Comparison of ENCODE assay signal across 9 cellular contexts in the genomic region with DNA sequence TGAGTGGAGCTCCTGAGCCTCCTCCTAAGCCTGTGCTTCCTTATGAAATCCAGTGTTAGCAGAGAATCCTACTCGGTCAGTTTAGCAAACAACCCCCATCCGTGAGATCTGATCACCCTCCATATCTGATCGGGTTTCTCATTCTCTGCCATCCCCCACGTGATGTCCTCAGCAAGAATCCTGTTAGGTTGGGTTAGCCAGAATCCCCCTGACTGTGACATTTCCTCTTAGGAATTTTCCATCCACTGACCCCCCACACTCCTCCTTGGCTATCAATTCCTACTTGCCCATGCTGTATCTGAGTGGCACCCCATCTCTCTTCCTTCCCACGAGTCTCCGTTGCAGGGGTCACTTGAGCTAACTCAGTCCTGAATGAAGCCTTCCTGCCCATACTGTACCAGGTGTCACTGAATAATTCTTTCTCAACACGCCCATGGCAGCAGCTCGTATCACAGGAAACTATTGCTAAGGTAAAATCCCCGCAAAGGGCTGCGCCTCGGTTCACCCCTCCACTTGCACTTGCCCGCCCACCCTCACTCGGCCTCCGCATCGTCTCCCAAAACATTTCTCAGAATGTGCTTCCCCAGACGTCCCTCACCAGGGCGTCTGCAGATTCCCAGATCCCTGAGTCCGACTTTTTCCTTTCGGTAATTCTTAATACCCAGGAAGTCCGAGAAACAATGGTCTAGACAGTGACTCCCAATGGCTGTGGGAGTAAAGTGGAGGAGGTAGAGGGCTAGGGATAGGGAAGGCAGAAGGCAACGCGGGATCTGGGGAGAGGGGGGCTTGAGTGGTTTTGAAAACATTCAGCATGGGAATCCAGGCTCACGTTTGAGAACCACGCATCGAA. TPM values are rescaled to one million over a fixed set of nuclear protein-coding genes. Genes with fewer than 3 reads are reported as not detected.
A peak's percentile ranks its signal among the peaks of the same experiment; 100 is the strongest.
DNase-seq lines count a peak whose midpoint lies in the region; ATAC-seq, FAIRE-seq and TF ChIP-seq lines count a peak whose summit lies in the region.
"Had no signal": no experiment of that assay in that cellular context is flagged by ENCODE, and none has a peak within 500 bp of the region (broad histone marks: within the 10 kb centered on the region; RNA-seq: fewer than 3 reads in every experiment).

No MANE protein-coding gene starts in this region.

- CTCF ChIA-PET in HepG2 (lab: Yijun Ruan, JAX; ENCODE audit: low intra/inter-chr PET ratio, low total read pairs): no interaction called here

- ATAC-seq in HepG2: no peak
- ATAC-seq in GM21723 (IDR thresholded peaks at IDR 0.05; ENCODE audit: unreplicated experiment): no peak
- ATAC-seq in GM21737 (IDR thresholded peaks at IDR 0.05; ENCODE audit: unreplicated experiment): no peak

- no peaks in the 10 kb centered on the region for H4K20me1 ChIP-seq in HepG2 (ENCODE audit: insufficient read depth, low read length)

- H3K9me3 Mint-ChIP-seq in chondrocyte (ENCODE audit: low read depth): no peaks in the 10 kb centered on the region
- no peaks in the 10 kb centered on the region for H3K9me3 Mint-ChIP-seq in activated CD4-positive, alpha-beta T cell treated with anti-CD3 and anti-CD28 coated beads, Interleukin-2, amount 10 ng/mL, durations not matched to agents 24 days and 14 days
- H3K9me3 Mint-ChIP-seq: activated T-helper 2 cell treated with anti-CD3 and anti-CD28 coated beads, Interferon-gamma antibody, Interleukin-2, Interleukin-4, amounts not matched to agents 10 μg/mL and 5 μg/mL and 100 μg/mL, durations not matched to agents 14 hours and 24 hours and 36 hours had no signal

- H3K4me1 ChIP-seq in HepG2 (ENCODE audit: insufficient read depth, low read length): peaks cover 25% of the 10 kb centered on the region

- no peak overlapping the region for H2AFZ ChIP-seq in HepG2 (ENCODE audit: low read length)

- no peak for TF ChIP-seq EP300 in HepG2 (IDR thresholded peaks at IDR 0.05; ENCODE audit: low read depth in 2 of 2, low read length in 2 of 2)
- no peak for TF ChIP-seq EP300 in HepG2 (CRISPR knock-in tag; IDR thresholded peaks at IDR 0.05; ENCODE audit: borderline replicate concordance)

- no peak for TF ChIP-seq RAD21 in HepG2 (CRISPR knock-in tag; IDR thresholded peaks at IDR 0.05)

- no peaks in the 10 kb centered on the region for H3K79me2 ChIP-seq in HepG2 (ENCODE audit: insufficient read depth, low read length)

- DNase-seq in HK-2 (ENCODE audit: unreplicated experiment) (peak; percentile 70), chondrocyte (ENCODE audit: low spot score) (no peak), HepG2 (ENCODE audit: low spot score) (no peak), DMS79 (lab: John Stamatoyannopoulos, UW) (no peak)
- DNase-seq in activated CD4-positive, alpha-beta T cell treated with anti-CD3 and anti-CD28 coated beads, Interleukin-2, amount 10 ng/mL, durations not matched to agents 24 days and 14 days: no peak

- H3K4me3 Mint-ChIP-seq in chondrocyte (ENCODE audit: unreplicated experiment): peak overlapping the region; percentile 60
- no peak overlapping the region for H3K4me3 Mint-ChIP-seq in activated CD4-positive, alpha-beta T cell treated with anti-CD3 and anti-CD28 coated beads, Interleukin-2, amount 10 ng/mL, durations not matched to agents 24 days and 14 days

- no peak overlapping the region for H3K9ac ChIP-seq in HepG2 (ENCODE audit: insufficient read depth, low read depth, low read length)

- POLR2A ChIA-PET in HepG2 (lab: Yijun Ruan, JAX): interaction anchor here (1.1 to 2.5 kb wide), 2 partner anchors 7 to 21 kb away, joined by 3 to 14 read pairs; no protein-coding TSS in a partner anchor

- no peak overlapping the region for H3K4me3 ChIP-seq in HepG2 (replicated peaks in 1 of 3; ENCODE audit: insufficient read depth in 1 of 3, low read depth in 2 of 3, low read length in 3 of 3)

- H3K4me1 Mint-ChIP-seq in chondrocyte (ENCODE audit: low read depth): peaks cover 89% of the 10 kb centered on the region
- peaks cover 2% of the 10 kb centered on the region for H3K4me1 Mint-ChIP-seq in activated CD4-positive, alpha-beta T cell treated with anti-CD3 and anti-CD28 coated beads, Interleukin-2, amount 10 ng/mL, durations not matched to agents 24 days and 14 days

- no peaks in the 10 kb centered on the region for H3K9me3 ChIP-seq in HepG2 (ENCODE audit: low read length)

- peaks cover 10% of the 10 kb centered on the region for H3K36me3 Mint-ChIP-seq in chondrocyte (ENCODE audit: low read depth)
- no peaks in the 10 kb centered on the region for H3K36me3 Mint-ChIP-seq in activated CD4-positive, alpha-beta T cell treated with anti-CD3 and anti-CD28 coated beads, Interleukin-2, amount 10 ng/mL, durations not matched to agents 24 days and 14 days (ENCODE audit: low read depth)

- no peaks in the 10 kb centered on the region for H3K36me3 ChIP-seq in HepG2 (replicated peaks in 1 of 2; ENCODE audit: control insufficient read depth in 1 of 2, insufficient read depth in 2 of 2, low read length in 2 of 2)

- intact Hi-C loops in HepG2 (cut with micrococcal nuclease; ENCODE audit: unreplicated experiment): no loop called here
- intact Hi-C loops in activated CD4-positive, alpha-beta T cell treated with anti-CD3 and anti-CD28 coated beads, Interleukin-2, amount 10 ng/mL, durations not matched to agents 24 days and 14 days (cut with micrococcal nuclease): no loop called here

- H3K27ac ChIP-seq in HepG2 (ENCODE audit: extremely low read length, insufficient read depth, low read length) (no peak overlapping the region), temporal lobe (ENCODE audit: low read depth, low read length) (peak overlapping the region; percentile 81)

- FAIRE-seq in HepG2 (lab: Jason Lieb, UNC): no peak

- peak overlapping the region; percentile 77; the same call in 1 of the 2 replicates for H3K4me2 ChIP-seq in HepG2 (ENCODE audit: low read depth, low read length)

- TF ChIP-seq CTCF in chondrocyte (IDR thresholded peaks at IDR 0.05): no peak
- TF ChIP-seq CTCF in HepG2 (CRISPR knock-in tag; IDR thresholded peaks at IDR 0.05): no peak

- TF ChIP-seq POLR2A in HepG2 (IDR thresholded peaks at IDR 0.05; ENCODE audit: insufficient read depth in 1 of 2, low read depth in 2 of 2, low read length in 2 of 2): no peak

- in situ Hi-C loops in HepG2 (cut with HindIII; ENCODE audit: extremely low pct_ligation_motif_present, low pct_unique_long_range_greater_than_20kb): no loop called here

- no peaks in the 10 kb centered on the region for H3K27me3 Mint-ChIP-seq in chondrocyte (ENCODE audit: low read depth)
- H3K27me3 Mint-ChIP-seq in activated CD4-positive, alpha-beta T cell treated with anti-CD3 and anti-CD28 coated beads, Interleukin-2, amount 10 ng/mL, durations not matched to agents 24 days and 14 days: no peaks in the 10 kb centered on the region

- WGBS in HepG2 (ENCODE audit: low lambda C conversion rate): 93% methylated on average over 23 of the region's 25 CpGs

- peak overlapping the region; percentile 100 for H3K27ac Mint-ChIP-seq in chondrocyte (ENCODE audit: unreplicated experiment)
- H3K27ac Mint-ChIP-seq in activated CD4-positive, alpha-beta T cell treated with anti-CD3 and anti-CD28 coated beads, Interleukin-2, amount 10 ng/mL, durations not matched to agents 24 days and 14 days: no peak overlapping the region
- H3K27ac Mint-ChIP-seq: activated T-helper 2 cell treated with anti-CD3 and anti-CD28 coated beads, Interferon-gamma antibody, Interleukin-2, Interleukin-4, amounts not matched to agents 10 μg/mL and 5 μg/mL and 100 μg/mL, durations not matched to agents 14 hours and 24 hours and 36 hours had no signal

- no peaks in the 10 kb centered on the region for H3K27me3 ChIP-seq in HepG2 (ENCODE audit: control insufficient read depth in 1 of 2, insufficient read depth in 2 of 2, low read length in 2 of 2)

- BruUV-seq in HepG2 (replicated peaks; lab: Mats Ljungman, UMichigan): no TSS peak

RNA-seq across cellular contexts. Expression of a gene that starts 44.0 kb away (rescaled TPM):
- 291 to 526 TPM (median 524 TPM) in 3 replicates for total RNA-seq in chondrocyte
- 0.42 and 0.66 TPM in 2 replicates for total RNA-seq in HepG2 (2016; rRNA removed; fragmentation: Illumina TruSeq; extraction: Trizol)
- not detected in 2 replicates for total RNA-seq in HepG2 (2016; cell fraction: cytosol; rRNA removed; fragmentation: Illumina TruSeq; extraction: Trizol; ENCODE audit: low read depth)
- total RNA-seq in HepG2 (2016; cell fraction: insoluble cytoplasmic fraction; rRNA removed; fragmentation: Illumina TruSeq; extraction: Trizol): 0.56 and 0.71 TPM in 2 replicates
- total RNA-seq in HepG2 (2016; cell fraction: membrane; rRNA removed; fragmentation: Illumina TruSeq; extraction: Trizol): 0.06 and 0.14 TPM in 2 replicates
- 0.60 and 0.68 TPM in 2 replicates for total RNA-seq in HepG2 (2016; cell fraction: nucleus; rRNA removed; fragmentation: Illumina TruSeq; extraction: Trizol)
- polyA plus RNA-seq in HepG2 (2011; rRNA removed): 0.17 and 0.18 TPM in 2 replicates
- polyA plus RNA-seq in HepG2 (2011; cell fraction: cytosol; rRNA removed): 0.13 and 0.23 TPM in 2 replicates
- 0.29 and 0.52 TPM in 2 replicates for polyA plus RNA-seq in HepG2 (2011; cell fraction: nucleus; rRNA removed)
- polyA plus RNA-seq in HepG2 (2012): 0.08 and 0.13 TPM in 2 replicates
- polyA plus RNA-seq in HepG2 (2016; cell fraction: cytosol; fragmentation: Illumina TruSeq; extraction: Trizol; ENCODE audit: low read depth): 0.03 and 0.08 TPM in 2 replicates
- polyA plus RNA-seq in HepG2 (2016; cell fraction: insoluble cytoplasmic fraction; fragmentation: Illumina TruSeq; extraction: Trizol; ENCODE audit: low read depth): 0.35 and 0.50 TPM in 2 replicates
- 0.03 and 0.05 TPM in 2 replicates for polyA plus RNA-seq in HepG2 (2016; cell fraction: membrane; fragmentation: Illumina TruSeq; extraction: Trizol; ENCODE audit: low read depth)
- 0.85 and 0.89 TPM in 2 replicates for polyA plus RNA-seq in HepG2 (2016; cell fraction: nucleus; fragmentation: Illumina TruSeq; extraction: Trizol; ENCODE audit: insufficient read depth, low read depth)
- 0.12 and 47.0 TPM in 2 replicates for polyA minus RNA-seq in HepG2 (2011; rRNA and poly(A)+ RNA removed; ENCODE audit: low replicate concordance)
- polyA minus RNA-seq in HepG2 (2011; cell fraction: cytosol; rRNA and poly(A)+ RNA removed): 0.62 and 0.79 TPM in 2 replicates
- 0.37 and 0.77 TPM in 2 replicates for polyA minus RNA-seq in HepG2 (2011; cell fraction: nucleus; rRNA and poly(A)+ RNA removed)
- total RNA-seq in temporal lobe: 4.7 TPM
- 23.8 and 25.4 TPM in 2 replicates for total RNA-seq in activated CD4-positive, alpha-beta T cell treated with anti-CD3 and anti-CD28 coated beads, Interleukin-2, amount 10 ng/mL, durations not matched to agents 24 days and 14 days

RNA-seq across cellular contexts. Expression of a gene that starts 58.2 kb away (rescaled TPM):
- total RNA-seq in chondrocyte (7.5 to 9.3 TPM (median 8.4 TPM) in 3 replicates), HepG2 (2016; rRNA removed; fragmentation: Illumina TruSeq; extraction: Trizol) (17.1 and 27.3 TPM in 2 replicates), temporal lobe (1.7 TPM)
- 3.8 and 5.0 TPM in 2 replicates for total RNA-seq in HepG2 (2016; cell fraction: cytosol; rRNA removed; fragmentation: Illumina TruSeq; extraction: Trizol; ENCODE audit: low read depth)
- total RNA-seq in HepG2 (2016; cell fraction: insoluble cytoplasmic fraction; rRNA removed; fragmentation: Illumina TruSeq; extraction: Trizol): 18.0 and 28.7 TPM in 2 replicates
- total RNA-seq in HepG2 (2016; cell fraction: membrane; rRNA removed; fragmentation: Illumina TruSeq; extraction: Trizol): 10.4 and 11.4 TPM in 2 replicates
- 10.3 and 12.4 TPM in 2 replicates for total RNA-seq in HepG2 (2016; cell fraction: nucleus; rRNA removed; fragmentation: Illumina TruSeq; extraction: Trizol)
- polyA plus RNA-seq in HepG2 (2011; rRNA removed): 3.4 and 6.5 TPM in 2 replicates
- polyA plus RNA-seq in HepG2 (2011; cell fraction: cytosol; rRNA removed): 2.6 and 2.7 TPM in 2 replicates
- polyA plus RNA-seq in HepG2 (2011; cell fraction: nucleus; rRNA removed): 1.4 and 1.8 TPM in 2 replicates
- polyA plus RNA-seq in HepG2 (2012): 3.0 and 6.8 TPM in 2 replicates
- polyA plus RNA-seq in HepG2 (2016; cell fraction: cytosol; fragmentation: Illumina TruSeq; extraction: Trizol; ENCODE audit: low read depth): 3.0 and 3.1 TPM in 2 replicates
- polyA plus RNA-seq in HepG2 (2016; cell fraction: insoluble cytoplasmic fraction; fragmentation: Illumina TruSeq; extraction: Trizol; ENCODE audit: low read depth): 27.1 and 27.6 TPM in 2 replicates
- polyA plus RNA-seq in HepG2 (2016; cell fraction: membrane; fragmentation: Illumina TruSeq; extraction: Trizol; ENCODE audit: low read depth): 6.9 and 8.0 TPM in 2 replicates
- 15.8 and 16.1 TPM in 2 replicates for polyA plus RNA-seq in HepG2 (2016; cell fraction: nucleus; fragmentation: Illumina TruSeq; extraction: Trizol; ENCODE audit: insufficient read depth, low read depth)
- polyA minus RNA-seq in HepG2 (2011; rRNA and poly(A)+ RNA removed; ENCODE audit: low replicate concordance): 2.4 and 15.2 TPM in 2 replicates
- polyA minus RNA-seq in HepG2 (2011; cell fraction: cytosol; rRNA and poly(A)+ RNA removed): 4.1 and 4.6 TPM in 2 replicates
- polyA minus RNA-seq in HepG2 (2011; cell fraction: nucleus; rRNA and poly(A)+ RNA removed): 3.7 and 4.6 TPM in 2 replicates
- total RNA-seq in activated CD4-positive, alpha-beta T cell treated with anti-CD3 and anti-CD28 coated beads, Interleukin-2, amount 10 ng/mL, durations not matched to agents 24 days and 14 days: 58.5 and 59.3 TPM in 2 replicates

Comparison
In these comparisons a context has a peak if more than half of its experiments do, and no peak if none do; other contexts are left out.
1. RNA of a gene that starts 44.0 kb away (total RNA-seq): 291 to 526 TPM in chondrocyte; 23.8 to 25.4 TPM in activated CD4-positive, alpha-beta T cell treated with anti-CD3 and anti-CD28 coated beads, Interleukin-2, amount 10 ng/mL, durations not matched to agents 24 days and 14 days, 4.7 TPM in temporal lobe (single experiment) and 0.06 to 0.71 TPM in HepG2; every median in the first group is over 10 times any median in the second.